Comparison of ENCODE assay signal across 16 cellular contexts in the genomic region with DNA sequence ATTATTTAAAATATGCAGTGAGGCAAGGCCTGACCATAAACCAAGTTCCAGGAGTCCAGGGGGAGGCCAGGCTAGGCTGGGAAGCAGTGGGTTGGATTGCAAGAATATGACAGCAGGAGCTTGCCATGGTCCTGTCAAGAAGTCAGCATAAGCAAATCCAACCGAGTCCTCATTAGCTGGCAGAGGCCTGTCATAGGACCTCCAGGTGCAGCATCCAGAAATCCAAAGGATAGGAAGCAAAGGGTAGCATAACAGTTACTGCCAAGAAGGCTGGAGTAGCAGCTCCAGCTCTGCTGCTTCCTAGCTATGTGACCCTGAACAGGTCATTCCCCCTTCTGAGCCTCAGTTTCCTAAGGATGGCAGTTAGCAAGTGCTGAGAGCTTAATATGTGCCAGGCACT. TPM values are rescaled to one million over a fixed set of nuclear protein-coding genes. Genes with fewer than 3 reads are reported as not detected.
DNase-seq lines count a peak whose midpoint lies in the region; ATAC-seq, FAIRE-seq and TF ChIP-seq lines count a peak whose summit lies in the region.
"Had no signal": no experiment of that assay in that cellular context is flagged by ENCODE, and none has a peak within 500 bp of the region (broad histone marks: within the 10 kb centered on the region; RNA-seq: fewer than 3 reads in every experiment).

No MANE protein-coding gene starts in this region.

- TF ChIP-seq POLR2A in esophagus muscularis mucosa (IDR thresholded peaks at IDR 0.05; ENCODE audit: low read depth) = no peak

- H3K9me3 ChIP-seq in heart right ventricle (no peaks in the 10 kb centered on the region), esophagus muscularis mucosa (no peaks in the 10 kb centered on the region)
- H3K9me3 ChIP-seq: HAP-1 had no signal

- intact Hi-C loops in cardiac septum (cut with DNase I) (loop anchor here (10.0 kb wide), 1 partner anchor 133 kb away; no protein-coding TSS in a partner anchor), heart right ventricle (cut with DNase I) (loop anchor here in 1 of 10 donors (10.0 kb wide), 1 partner anchor 327 kb away; a partner anchor contains a TSS), esophagus muscularis mucosa (cut with DNase I) (no loop called here)

- FAIRE-seq in D721Med (lab: Jason Lieb, UNC) = no peak
- FAIRE-seq: H1, HTR-8/SVneo had no signal

- H3K9me3 Mint-ChIP-seq in osteocyte (ENCODE audit: unreplicated experiment) = peaks cover 4% of the 10 kb centered on the region
- H3K9me3 Mint-ChIP-seq: CD14-positive monocyte; CD8-positive, alpha-beta T cell; HFFc6 had no signal

- H3K4me3 ChIP-seq in heart right ventricle (no peak overlapping the region), esophagus muscularis mucosa (no peak overlapping the region)
- H3K4me3 ChIP-seq: HAP-1 had no signal

- H3K4me1 ChIP-seq in heart right ventricle (peaks cover 0 to 9% (median 0%) of the 10 kb centered on the region in 9 donors), esophagus muscularis mucosa (peaks cover 0 to 17% (median 5%) of the 10 kb centered on the region in 4 donors)

- TF ChIP-seq EP300 in esophagus muscularis mucosa (IDR thresholded peaks at IDR 0.05) = no peak

- H3K4me1 Mint-ChIP-seq in osteocyte (ENCODE audit: unreplicated experiment) = no peaks in the 10 kb centered on the region

- 63 to 75% methylated on average over 1 of the region's 1 CpG for WGBS in heart right ventricle, 2 donors
- 83% methylated on average over 1 of the region's 1 CpG for WGBS in esophagus muscularis mucosa

- no peak for TF ChIP-seq CTCF in heart right ventricle (IDR thresholded peaks at IDR 0.05)
- TF ChIP-seq CTCF in esophagus muscularis mucosa (IDR thresholded peaks at IDR 0.05) = no peak
- TF ChIP-seq CTCF in osteocyte (IDR thresholded peaks at IDR 0.05) = no peak
- no peak for TF ChIP-seq CTCF in D721Med (IDR thresholded peaks at IDR 0.05; ENCODE audit: insufficient read depth, missing control alignments)

- DNase-seq in cardiac septum (ENCODE audit: low spot score) = peak; percentile 41
- DNase-seq in heart right ventricle = no peak
- peak; percentile 55 for DNase-seq in esophagus muscularis mucosa (ENCODE audit: extremely low spot score)
- peak; percentile 48 for DNase-seq in osteocyte (ENCODE audit: extremely low spot score, unreplicated experiment)
- DNase-seq in ecto neural progenitor cell (ENCODE audit: low spot score) = no peak
- DNase-seq in activated CD4-positive, alpha-beta T cell treated with anti-CD3 and anti-CD28 coated beads, Interleukin-2, amount 50 U/mL, for 1 hour = no peak
- no peak for DNase-seq in D721Med (ENCODE audit: insufficient read length, low spot score)
- DNase-seq in OCI-M2 (lab: John Stamatoyannopoulos, UW; ENCODE audit: unreplicated experiment) = no peak
- DNase-seq: GF-D8 had no signal

- ATAC-seq in heart right ventricle = no peak
- ATAC-seq: CD8-positive, alpha-beta T cell had no signal

- H3K27ac Mint-ChIP-seq in osteocyte (ENCODE audit: unreplicated experiment) = no peak overlapping the region
- H3K27ac Mint-ChIP-seq: CD8-positive, alpha-beta T cell; HFFc6 had no signal

- no peaks in the 10 kb centered on the region for H3K36me3 Mint-ChIP-seq in osteocyte (ENCODE audit: unreplicated experiment)
- H3K36me3 Mint-ChIP-seq: CD14-positive monocyte; CD8-positive, alpha-beta T cell had no signal

- no peaks in the 10 kb centered on the region for H3K36me3 ChIP-seq in heart right ventricle
- no peaks in the 10 kb centered on the region for H3K36me3 ChIP-seq in esophagus muscularis mucosa
- H3K36me3 ChIP-seq: HAP-1 had no signal

- no peak overlapping the region for H3K4me3 Mint-ChIP-seq in osteocyte (ENCODE audit: unreplicated experiment)
- H3K4me3 Mint-ChIP-seq: CD8-positive, alpha-beta T cell; HFFc6 had no signal

- H3K27ac ChIP-seq in heart right ventricle (no peak overlapping the region), esophagus muscularis mucosa (replicated peaks in 1 of 4) (no peak overlapping the region)
- H3K27ac ChIP-seq: 22Rv1 had no signal

- H3K27me3 ChIP-seq in heart right ventricle (peaks cover 0 to 43% (median 0%) of the 10 kb centered on the region in 7 donors), esophagus muscularis mucosa (no peaks in the 10 kb centered on the region)

- no peaks in the 10 kb centered on the region for H3K27me3 Mint-ChIP-seq in osteocyte (ENCODE audit: unreplicated experiment)

RNA-seq across cellular contexts. Expression of a gene that starts 13.4 kb away (rescaled TPM):
- 18.8 TPM for total RNA-seq in cardiac septum
- 10 to 100 TPM in 9 of 10 donors, 1 to 10 TPM in 1; 9.0 to 20.2 (median 16.6) TPM for total RNA-seq in heart right ventricle
- polyA plus RNA-seq in heart right ventricle = 10 to 100 TPM in 1 of 2 donors, 1 to 10 TPM in 1; 4.5 to 10.8 TPM
- total RNA-seq in esophagus muscularis mucosa = 10 to 100 TPM; 17.0 to 25.9 (median 20.6) TPM
- 27.8 and 29.7 TPM in 2 replicates for total RNA-seq in osteocyte

Comparison
In these comparisons a context has a peak if more than half of its experiments do, and no peak if none do; other contexts are left out.
1. DNase-seq: peak in cardiac septum (single experiment), esophagus muscularis mucosa (single experiment) and osteocyte (single experiment); none in heart right ventricle (0 of 2), ecto neural progenitor cell (single experiment), activated CD4-positive, alpha-beta T cell treated with anti-CD3 and anti-CD28 coated beads, Interleukin-2, amount 50 U/mL, for 1 hour (single experiment), D721Med (single experiment) and OCI-M2 (single experiment).